ENCODE assay signal across 23 cellular contexts in genomic region chr14:78086342-78086741, GRCh38.
"Had no signal": no experiment of that assay in that cellular context is flagged by ENCODE, and none has a peak within 500 bp of the region (broad histone marks: within the 10 kb centered on the region; RNA-seq: fewer than 3 reads in every experiment).

No MANE protein-coding gene starts in this region.

- H3K27me3 Mint-ChIP-seq: dendritic cell treated with granulocyte-macrophage colony-stimulating factor and Interleukin-4, amounts not matched to agents 40 ng/mL and 50 ng/mL, for 4 days had no signal

- H3K36me3 ChIP-seq: colonic mucosa, esophagus muscularis mucosa, gastroesophageal sphincter, heart left ventricle, left lung, lower lobe of right lung had no signal

- H3K4me2 ChIP-seq: hepatocyte had no signal

- H3K27me3 ChIP-seq: colonic mucosa, foreskin keratinocyte, hepatocyte, left lung had no signal

- H3K4me3 ChIP-seq: colonic mucosa, esophagus muscularis mucosa, gastroesophageal sphincter, heart left ventricle, hepatocyte, left lung, lower lobe of right lung, mucosa of descending colon had no signal

- DNase-seq: colonic mucosa; cortex of kidney; effector CD8-positive, alpha-beta T cell; effector memory CD8-positive, alpha-beta T cell; foreskin keratinocyte; heart left ventricle; hypothalamus; kidney; left cardiac atrium; left lung; left ventricle myocardium superior; lower lobe of right lung; mesenchymal stem cell; mucosa of descending colon; naive B cell had no signal

- H3K36me3 Mint-ChIP-seq: mesothelial cell of epicardium, naive B cell had no signal

- H3K9me3 Mint-ChIP-seq: dendritic cell treated with granulocyte-macrophage colony-stimulating factor and Interleukin-4, amounts not matched to agents 40 ng/mL and 50 ng/mL, for 4 days; effector memory CD8-positive, alpha-beta T cell; mesothelial cell of epicardium had no signal

- H3K27ac Mint-ChIP-seq: dendritic cell treated with granulocyte-macrophage colony-stimulating factor and Interleukin-4, amounts not matched to agents 40 ng/mL and 50 ng/mL, for 4 days; effector memory CD8-positive, alpha-beta T cell; mesothelial cell of epicardium; naive B cell had no signal

- FAIRE-seq: endothelial cell of umbilical vein, frontal cortex, islet of Langerhans, kidney had no signal

- ATAC-seq: effector memory CD8-positive, alpha-beta T cell; foreskin keratinocyte; gastroesophageal sphincter; heart left ventricle; left cardiac atrium; left lung; left ventricle myocardium superior; lower lobe of right lung; mucosa of descending colon had no signal

- H3K4me3 Mint-ChIP-seq: dendritic cell treated with granulocyte-macrophage colony-stimulating factor and Interleukin-4, amounts not matched to agents 40 ng/mL and 50 ng/mL, for 4 days; effector memory CD8-positive, alpha-beta T cell; mesothelial cell of epicardium had no signal

- H3K9me3 ChIP-seq: colonic mucosa, esophagus muscularis mucosa, gastroesophageal sphincter, heart left ventricle, left lung, lower lobe of right lung, mucosa of descending colon had no signal

- H3K4me1 ChIP-seq: colonic mucosa, esophagus muscularis mucosa, foreskin keratinocyte, gastroesophageal sphincter, heart left ventricle, left lung, lower lobe of right lung had no signal

- H3K4me1 Mint-ChIP-seq: mesothelial cell of epicardium, naive B cell had no signal

- H3K79me2 ChIP-seq: hepatocyte had no signal

- H2AFZ ChIP-seq: hepatocyte had no signal

- H3K27ac ChIP-seq: colonic mucosa, esophagus muscularis mucosa, foreskin keratinocyte, gastroesophageal sphincter, heart left ventricle, hepatocyte, left lung, lower lobe of right lung had no signal
